ENCODE assay signal across 1 cellular context in genomic region chr21:32044205-32044874, GRCh38.
TF ChIP-seq lines count a peak whose summit lies in the region.

No MANE protein-coding gene starts in this region.

TF ChIP-seq in H1, 55 proteins besides CTCF, POLR2A, EP300 and RAD21 (continued from another document):
- TF ChIP-seq, protein P1, sequence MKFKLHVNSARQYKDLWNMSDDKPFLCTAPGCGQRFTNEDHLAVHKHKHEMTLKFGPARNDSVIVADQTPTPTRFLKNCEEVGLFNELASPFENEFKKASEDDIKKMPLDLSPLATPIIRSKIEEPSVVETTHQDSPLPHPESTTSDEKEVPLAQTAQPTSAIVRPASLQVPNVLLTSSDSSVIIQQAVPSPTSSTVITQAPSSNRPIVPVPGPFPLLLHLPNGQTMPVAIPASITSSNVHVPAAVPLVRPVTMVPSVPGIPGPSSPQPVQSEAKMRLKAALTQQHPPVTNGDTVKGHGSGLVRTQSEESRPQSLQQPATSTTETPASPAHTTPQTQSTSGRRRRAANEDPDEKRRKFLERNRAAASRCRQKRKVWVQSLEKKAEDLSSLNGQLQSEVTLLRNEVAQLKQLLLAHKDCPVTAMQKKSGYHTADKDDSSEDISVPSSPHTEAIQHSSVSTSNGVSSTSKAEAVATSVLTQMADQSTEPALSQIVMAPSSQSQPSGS (IDR thresholded peaks at IDR 0.05; ENCODE audit: low read length): no peak
- no peak for TF ChIP-seq HDAC2 (IDR thresholded peaks at IDR 0.05; ENCODE audit: borderline replicate concordance in 1 of 2, low read depth in 2 of 2, low read length in 2 of 2)
